In the genomic region with DNA sequence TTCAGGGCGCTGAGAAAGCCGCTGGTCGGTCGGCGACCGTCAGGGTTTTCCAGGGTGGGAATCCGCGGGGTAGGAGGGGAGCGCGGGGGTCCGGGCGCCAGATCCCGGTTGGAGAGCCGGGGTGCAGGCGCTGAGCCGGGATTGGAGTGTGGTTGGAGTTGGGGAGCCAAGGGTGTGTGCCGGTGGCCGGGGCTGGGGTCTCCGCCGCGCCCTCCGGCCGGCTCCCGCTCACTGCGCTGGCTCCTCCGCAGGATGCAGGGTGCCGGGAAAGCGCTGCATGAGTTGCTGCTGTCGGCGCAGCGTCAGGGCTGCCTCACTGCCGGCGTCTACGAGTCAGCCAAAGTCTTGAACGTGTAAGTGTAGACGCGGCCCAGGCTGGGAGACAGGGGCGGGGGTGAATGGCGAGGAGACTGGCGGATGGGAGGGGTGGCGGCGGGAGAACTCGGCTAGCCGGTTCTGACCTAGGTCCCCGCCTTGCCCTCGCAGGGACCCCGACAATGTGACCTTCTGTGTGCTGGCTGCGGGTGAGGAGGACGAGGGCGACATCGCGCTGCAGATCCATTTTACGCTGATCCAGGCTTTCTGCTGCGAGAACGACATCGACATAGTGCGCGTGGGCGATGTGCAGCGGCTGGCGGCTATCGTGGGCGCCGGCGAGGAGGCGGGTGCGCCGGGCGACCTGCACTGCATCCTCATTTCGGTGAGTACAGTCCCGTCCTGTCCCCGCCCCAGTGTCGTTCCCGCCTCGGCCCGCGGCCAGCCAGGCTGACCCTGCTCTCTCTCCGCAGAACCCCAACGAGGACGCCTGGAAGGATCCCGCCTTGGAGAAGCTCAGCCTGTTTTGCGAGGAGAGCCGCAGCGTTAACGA, we compare ENCODE assay signal across 8 cellular contexts. TPM values are rescaled to one million over a fixed set of nuclear protein-coding genes. Genes with fewer than 3 reads are reported as not detected.
DNase-seq lines count a peak whose midpoint lies in the region; ATAC-seq and TF ChIP-seq lines count a peak whose summit lies in the region.

No MANE protein-coding gene starts in this region.

- H3K27ac ChIP-seq in caudate nucleus (ENCODE audit: low read depth, low read length), result peak overlapping the region; percentile 82
- H3K27ac ChIP-seq in smooth muscle cell (ENCODE audit: low read depth), result peak overlapping the region; percentile 85

- DNase-seq in CD1c-positive myeloid dendritic cell (ENCODE audit: extremely low spot score) (peak; percentile 94), caudate nucleus (lab: John Stamatoyannopoulos, UW) (peak in 55 of 61 donors; percentile 24 to 90 (median 63)), islet precursor cell (peak; percentile 86), smooth muscle cell (lab: John Stamatoyannopoulos, UW; ENCODE audit: unreplicated experiment) (peak; percentile 48), AML-193 (lab: John Stamatoyannopoulos, UW) (no peak)

- peaks cover 6% of the 10 kb centered on the region for H4K20me1 ChIP-seq in smooth muscle cell (ENCODE audit: low read depth)

- H3K4me3 ChIP-seq in smooth muscle cell, result peak overlapping the region; percentile 62

- H3K27me3 ChIP-seq in smooth muscle cell (ENCODE audit: low read depth), result no peaks in the 10 kb centered on the region

- peak overlapping the region; percentile 49 for H2AFZ ChIP-seq in smooth muscle cell (ENCODE audit: low read depth)

- peaks cover 28% of the 10 kb centered on the region for H3K4me1 ChIP-seq in smooth muscle cell (ENCODE audit: low read depth)

- no peaks in the 10 kb centered on the region for H3K79me2 ChIP-seq in smooth muscle cell (ENCODE audit: low read depth)

- peak overlapping the region; percentile 56 for H3K9ac ChIP-seq in smooth muscle cell (ENCODE audit: low read depth)

- ATAC-seq in HG03354 (IDR thresholded peaks at IDR 0.05; ENCODE audit: poor library complexity, severe bottlenecking, unreplicated experiment), result peak; percentile 26
- peak; percentile 46 to 57 for ATAC-seq in activated CD4-positive, CD25-positive, alpha-beta regulatory T cell treated with anti-CD3 and anti-CD28 coated beads, Interleukin-2, amount 50 U/mL, for 24 hours
- no peak for ATAC-seq in HG03139 (IDR thresholded peaks at IDR 0.05; ENCODE audit: unreplicated experiment)

- H3K36me3 ChIP-seq in smooth muscle cell (ENCODE audit: low read depth), result no peaks in the 10 kb centered on the region

- H3K9me3 ChIP-seq in smooth muscle cell (replicated peaks; ENCODE audit: low read depth), result no peaks in the 10 kb centered on the region

- H3K4me2 ChIP-seq in smooth muscle cell, result peak overlapping the region; percentile 96

- H3F3A ChIP-seq in smooth muscle cell (ENCODE audit: low read depth), result peaks cover 7% of the 10 kb centered on the region

- whole genome bisulfite sequencing in smooth muscle cell (ENCODE audit: low lambda C conversion rate), result 1% methylated on average over 75 of the region's 85 CpGs

- no peak for TF ChIP-seq CTCF in smooth muscle cell (IDR thresholded peaks at IDR 0.05; ENCODE audit: borderline replicate concordance, insufficient read depth, poor library complexity, severe bottlenecking)

RNA-seq across cellular contexts. Expression of a gene that starts 0.6 kb away (rescaled TPM):
- 1.5 and 6.9 TPM in 2 replicates for total RNA-seq in smooth muscle cell
- 10.7 and 11.3 TPM in 2 replicates for polyA plus RNA-seq in smooth muscle cell

Comparison
In these comparisons a context has a peak if more than half of its experiments do, and no peak if none do; other contexts are left out.
1. DNase-seq: peak in CD1c-positive myeloid dendritic cell (single experiment), caudate nucleus (55 of 61), islet precursor cell (single experiment) and smooth muscle cell (single experiment); none in AML-193 (0 of 2).